In genomic region chr3:78846688-78847087, GRCh38 we compare ENCODE assay signal across 19 cellular contexts.
A peak's percentile ranks its signal among the peaks of the same experiment; 100 is the strongest.
DNase-seq lines count a peak whose midpoint lies in the region; ATAC-seq and TF ChIP-seq lines count a peak whose summit lies in the region.
"Had no signal": no experiment of that assay in that cellular context is flagged by ENCODE, and none has a peak within 500 bp of the region (broad histone marks: within the 10 kb centered on the region; RNA-seq: fewer than 3 reads in every experiment).

No MANE protein-coding gene starts in this region.

- H3K36me3 ChIP-seq in mammary epithelial cell (ENCODE audit: insufficient read depth, low read length) (no peaks in the 10 kb centered on the region), SK-N-SH (replicated peaks in 1 of 2; ENCODE audit: control insufficient read depth in 1 of 2, insufficient read depth in 2 of 2, low read length in 1 of 2) (no peaks in the 10 kb centered on the region), smooth muscle cell (ENCODE audit: low read depth) (no peaks in the 10 kb centered on the region)
- H3K36me3 ChIP-seq: transverse colon had no signal

- H3K9me3 ChIP-seq in mammary epithelial cell (replicated peaks; ENCODE audit: insufficient read depth, low read length) (no peaks in the 10 kb centered on the region), SK-N-SH (no peaks in the 10 kb centered on the region), smooth muscle cell (replicated peaks; ENCODE audit: low read depth) (no peaks in the 10 kb centered on the region)
- H3K9me3 ChIP-seq: psoas muscle, transverse colon had no signal

- H3K27me3 ChIP-seq in mammary epithelial cell (ENCODE audit: insufficient read depth, low read length) (no peaks in the 10 kb centered on the region), SK-N-SH (ENCODE audit: insufficient read depth) (no peaks in the 10 kb centered on the region), smooth muscle cell (ENCODE audit: low read depth) (no peaks in the 10 kb centered on the region)
- H3K27me3 ChIP-seq: transverse colon had no signal

- H4K20me1 ChIP-seq in mammary epithelial cell (ENCODE audit: insufficient read depth, low read length) (no peaks in the 10 kb centered on the region), SK-N-SH (ENCODE audit: insufficient read depth) (no peaks in the 10 kb centered on the region), smooth muscle cell (ENCODE audit: low read depth) (peaks cover 40% of the 10 kb centered on the region)

- no TSS peak for BruUV-seq in mammary epithelial cell (replicated peaks; lab: Mats Ljungman, UMichigan)
- no TSS peak for BruUV-seq in MCF 10A (replicated peaks; lab: Mats Ljungman, UMichigan)

- no peak overlapping the region for H3K4me3 Mint-ChIP-seq in MCF 10A (ENCODE audit: unreplicated experiment)
- H3K4me3 Mint-ChIP-seq: immature natural killer cell had no signal

- H3K4me2 ChIP-seq in mammary epithelial cell (ENCODE audit: insufficient read depth, low read depth, low read length) = peak overlapping the region; percentile 33
- H3K4me2 ChIP-seq in SK-N-SH = peak overlapping the region; percentile 39
- peak overlapping the region; percentile 49 for H3K4me2 ChIP-seq in smooth muscle cell

- TF ChIP-seq CTCF in mammary epithelial cell (conservative IDR thresholded peaks at IDR 0.05 in 1 of 2, IDR thresholded peaks at IDR 0.05 in 1 of 2; ENCODE audit: extremely low read depth in 1 of 2, insufficient read depth in 1 of 2, low read depth in 1 of 2, low read length in 2 of 2) = no peak
- TF ChIP-seq CTCF in MCF 10A (IDR thresholded peaks at IDR 0.05; ENCODE audit: unreplicated experiment) = no peak
- no peak for TF ChIP-seq CTCF in SK-N-SH (IDR thresholded peaks at IDR 0.05)
- TF ChIP-seq CTCF in smooth muscle cell (IDR thresholded peaks at IDR 0.05; ENCODE audit: borderline replicate concordance, insufficient read depth, poor library complexity, severe bottlenecking) = no peak

- POLR2A ChIA-PET in MCF 10A (lab: Yijun Ruan, JAX) (no interaction called here), SK-N-SH (lab: Yijun Ruan, JAX) (no interaction called here)

- in situ Hi-C loops in mammary epithelial cell (cut with MboI; ENCODE audit: low sequenced_read_pairs in 2 of 2) = no loop called here

- no peak overlapping the region for H3K27ac Mint-ChIP-seq in MCF 10A (ENCODE audit: low read depth, unreplicated experiment)
- H3K27ac Mint-ChIP-seq: activated naive CD4-positive, alpha-beta T cell treated with anti-CD3 and anti-CD28 coated beads, Interleukin-2, amount 50 U/mL, for 72 hours; immature natural killer cell had no signal

- TF ChIP-seq EP300 in SK-N-SH (IDR thresholded peaks at IDR 0.05; ENCODE audit: borderline replicate concordance in 1 of 2, low read depth in 1 of 2, low read length in 1 of 2) = peak in 1 of 2 experiments; percentile 77; a peak in 1 of 4 replicates

- peaks cover 11% of the 10 kb centered on the region for H3K4me1 ChIP-seq in mammary epithelial cell (ENCODE audit: insufficient read depth, low read length)
- peaks cover 2 to 14% of the 10 kb centered on the region in 2 experiments for H3K4me1 ChIP-seq in SK-N-SH (ENCODE audit: control insufficient read depth in 1 of 2, insufficient read depth in 2 of 2, low read depth in 1 of 2, low read length in 1 of 2)
- peaks cover 17% of the 10 kb centered on the region for H3K4me1 ChIP-seq in smooth muscle cell (ENCODE audit: low read depth)
- H3K4me1 ChIP-seq: psoas muscle, transverse colon had no signal

- H3F3A ChIP-seq in SK-N-SH (replicated peaks; ENCODE audit: insufficient read depth) (peaks cover 27% of the 10 kb centered on the region), smooth muscle cell (ENCODE audit: low read depth) (peaks cover 14% of the 10 kb centered on the region)

- H3K9ac ChIP-seq in mammary epithelial cell (ENCODE audit: insufficient read depth, low read length) (no peak overlapping the region), SK-N-SH (no peak overlapping the region), smooth muscle cell (ENCODE audit: low read depth) (no peak overlapping the region)

- H3K27ac ChIP-seq in mammary epithelial cell (ENCODE audit: insufficient read depth, low read depth, low read length) (no peak overlapping the region), SK-N-SH (ENCODE audit: low read depth in 2 of 2, low read length in 1 of 2) (peak overlapping the region; percentile 55; a peak in 3 of 4 replicates), smooth muscle cell (ENCODE audit: low read depth) (peak overlapping the region; percentile 43)
- H3K27ac ChIP-seq: HL-60, psoas muscle, transverse colon, VCaP had no signal

- CTCF ChIA-PET in mammary epithelial cell (lab: Charles Lee; ENCODE audit: low non-redundant PET) = no interaction called here
- CTCF ChIA-PET in MCF 10A (lab: Yijun Ruan, JAX) = no interaction called here
- CTCF ChIA-PET in SK-N-SH (lab: Yijun Ruan, JAX) = no interaction called here

- dilution Hi-C loops in mammary epithelial cell (cut with HindIII; ENCODE audit: low sequenced_read_pairs) = no loop called here

- WGBS in mammary epithelial cell (ENCODE audit: low coverage, missing lambda C conversion rate) = 3% methylated on average over 3 of the region's 3 CpGs
- 14% methylated on average over 3 of the region's 3 CpGs for WGBS in SK-N-SH (ENCODE audit: low lambda C conversion rate)
- WGBS in smooth muscle cell (ENCODE audit: low lambda C conversion rate) = 40% methylated on average over 3 of the region's 3 CpGs

- no peaks in the 10 kb centered on the region for H3K9me3 Mint-ChIP-seq in MCF 10A (ENCODE audit: unreplicated experiment)

- H3K4me3 ChIP-seq in mammary epithelial cell (replicated peaks in 1 of 3; ENCODE audit: insufficient read depth in 1 of 3, low read depth in 2 of 3, low read length in 3 of 3) = no peak overlapping the region
- no peak overlapping the region; a peak in 1 of 4 replicates for H3K4me3 ChIP-seq in SK-N-SH (ENCODE audit: low read depth in 2 of 2, low read length in 1 of 2)
- H3K4me3 ChIP-seq in smooth muscle cell = no peak overlapping the region
- H3K4me3 ChIP-seq: psoas muscle, transverse colon had no signal

- no peak for ATAC-seq in HG03039 (IDR thresholded peaks at IDR 0.05; ENCODE audit: unreplicated experiment)
- ATAC-seq: activated naive CD4-positive, alpha-beta T cell treated with anti-CD3 and anti-CD28 coated beads, Interleukin-2, amount 50 U/mL, for 72 hours; psoas muscle had no signal

- intact Hi-C loops in mammary epithelial cell (cut with micrococcal nuclease) = no loop called here
- intact Hi-C loops in MCF 10A (cut with micrococcal nuclease) = no loop called here

- H3K79me2 ChIP-seq in mammary epithelial cell (ENCODE audit: insufficient read depth, low read length) (no peaks in the 10 kb centered on the region), SK-N-SH (ENCODE audit: insufficient read depth) (no peaks in the 10 kb centered on the region; the same call in 1 of the 2 replicates), smooth muscle cell (ENCODE audit: low read depth) (peaks cover 12% of the 10 kb centered on the region)

- no peaks in the 10 kb centered on the region for H3K27me3 Mint-ChIP-seq in MCF 10A (ENCODE audit: insufficient read depth, unreplicated experiment)

- no peak for TF ChIP-seq RAD21 in SK-N-SH (IDR thresholded peaks at IDR 0.05; ENCODE audit: low read length)

- no peaks in the 10 kb centered on the region for H3K9me2 ChIP-seq in SK-N-SH

- H2AFZ ChIP-seq in mammary epithelial cell (ENCODE audit: low read depth, low read length) (no peak overlapping the region), SK-N-SH (ENCODE audit: low read depth) (no peak overlapping the region), smooth muscle cell (ENCODE audit: low read depth) (no peak overlapping the region)

- peaks cover 8% of the 10 kb centered on the region for H3K4me1 Mint-ChIP-seq in MCF 10A (ENCODE audit: insufficient read depth, unreplicated experiment)
- H3K4me1 Mint-ChIP-seq: immature natural killer cell had no signal

- DNase-seq in mammary epithelial cell = peak; percentile 72
- DNase-seq in MCF 10A (ENCODE audit: unreplicated experiment) = no peak
- no peak for DNase-seq in SK-N-SH
- DNase-seq in fibroblast of peridontal ligament (ENCODE audit: extremely low read depth) = peak; percentile 62
- DNase-seq in smooth muscle cell (lab: John Stamatoyannopoulos, UW; ENCODE audit: unreplicated experiment) = no peak
- no peak for DNase-seq in SK-N-DZ (ENCODE audit: low spot score)
- DNase-seq in GOT3 (lab: John Stamatoyannopoulos, UW) = no peak
- DNase-seq: ACHN; cortex of kidney; immature natural killer cell; Kasumi-1; NCI-H2081 treated with DMSO at 0.1 percent for 48 hours; psoas muscle; stimulated activated CD4-positive, alpha-beta T cell treated with anti-CD3 and anti-CD28 coated beads, Interleukin-2, amount 100 ng/mL, for 24 hours; transverse colon had no signal

- no peaks in the 10 kb centered on the region for H3K36me3 Mint-ChIP-seq in MCF 10A (ENCODE audit: insufficient read depth, unreplicated experiment)
- H3K36me3 Mint-ChIP-seq: activated naive CD4-positive, alpha-beta T cell treated with anti-CD3 and anti-CD28 coated beads, Interleukin-2, amount 50 U/mL, for 72 hours; immature natural killer cell had no signal

TF ChIP-seq in SK-N-SH, 30 proteins besides CTCF, POLR2A, EP300 and RAD21 (continues in another document):
- TF ChIP-seq USF1 (IDR thresholded peaks at IDR 0.05; ENCODE audit: borderline replicate concordance, low read depth) (no peak), CHD2 (IDR thresholded peaks at IDR 0.05; ENCODE audit: low read length, partially characterized antibody) (no peak), EZH2phosphoT487 (IDR thresholded peaks at IDR 0.05; ENCODE audit: borderline replicate concordance, low read depth) (no peak), MEF2A (IDR thresholded peaks at IDR 0.05; ENCODE audit: borderline replicate concordance, low read depth) (no peak; the same call in 1 of the 2 replicates), RFX5 (IDR thresholded peaks at IDR 0.05; ENCODE audit: low read length) (no peak), TEAD4 (IDR thresholded peaks at IDR 0.05; ENCODE audit: borderline replicate concordance, insufficient read depth) (peak; percentile 54; the same call in 1 of the 2 replicates), RCOR1 (IDR thresholded peaks at IDR 0.05; ENCODE audit: low read length) (no peak), TCF12 (IDR thresholded peaks at IDR 0.05) (peak; percentile 92), NFIC (IDR thresholded peaks at IDR 0.05; ENCODE audit: borderline replicate concordance) (peak; percentile 34; the same call in 1 of the 2 replicates)

Comparison
In these comparisons a context has a peak if more than half of its experiments do, and no peak if none do; other contexts are left out.
1. DNase-seq: peak in mammary epithelial cell (single experiment) and fibroblast of peridontal ligament (single experiment); none in MCF 10A (single experiment), SK-N-SH (single experiment), smooth muscle cell (single experiment), SK-N-DZ (single experiment) and GOT3 (single experiment).
2. Peak in every context shown above with its lines, with median percentiles within 50 percentile points of each other: H3K4me2 ChIP-seq.